30 cellular contexts compared by ENCODE assay signal in genomic region chr15:65106011-65106590, GRCh38. TPM values are rescaled to one million over a fixed set of nuclear protein-coding genes. Genes with fewer than 3 reads are reported as not detected.
"Had no signal": no experiment of that assay in that cellular context is flagged by ENCODE, and none has a peak within 500 bp of the region (broad histone marks: within the 10 kb centered on the region; RNA-seq: fewer than 3 reads in every experiment).

No MANE protein-coding gene starts in this region.

- ATAC-seq: activated naive CD8-positive, alpha-beta T cell treated with anti-CD3 and anti-CD28 coated beads, Interleukin-2, amount 50 U/mL, for 24 hours; gastroesophageal sphincter; left cardiac atrium; natural killer cell; right lobe of liver; stimulated activated naive CD8-positive, alpha-beta T cell treated with anti-CD3 and anti-CD28 coated beads, Interleukin-15, Interleukin-2, amounts not matched to agents 100 U/mL and 50 U/mL, for 24 hours had no signal

- H3K9me3 Mint-ChIP-seq: activated naive CD8-positive, alpha-beta T cell treated with anti-CD3 and anti-CD28 coated beads, Interleukin-2, amount 50 U/mL, for 24 hours; activated T-helper 1 cell treated with anti-CD3 and anti-CD28 coated beads, Interleukin-12 subunit alpha, Interleukin-12 subunit beta, Interleukin-2, Interleukin-4 antibody, amounts not matched to agents 30 ng/mL and 10 ng/mL and 1 ng/mL, durations not matched to agents 14 hours and 24 hours and 36 hours; dendritic cell treated with granulocyte-macrophage colony-stimulating factor and Interleukin-4, amounts not matched to agents 40 ng/mL and 50 ng/mL, for 4 days; natural killer cell had no signal

- H3K27me3 Mint-ChIP-seq: activated naive CD8-positive, alpha-beta T cell treated with anti-CD3 and anti-CD28 coated beads, Interleukin-2, amount 50 U/mL, for 24 hours; dendritic cell treated with granulocyte-macrophage colony-stimulating factor and Interleukin-4, amounts not matched to agents 40 ng/mL and 50 ng/mL, for 4 days had no signal

- H3K4me2 ChIP-seq: hepatocyte had no signal

- H2AFZ ChIP-seq: hepatocyte had no signal

- H3K4me3 ChIP-seq: gastroesophageal sphincter, hepatocyte, right lobe of liver, thoracic aorta had no signal

- H3K27ac Mint-ChIP-seq: activated naive CD8-positive, alpha-beta T cell treated with anti-CD3 and anti-CD28 coated beads, Interleukin-2, amount 50 U/mL, for 24 hours; activated T-helper 1 cell treated with anti-CD3 and anti-CD28 coated beads, Interleukin-12 subunit alpha, Interleukin-12 subunit beta, Interleukin-2, Interleukin-4 antibody, amounts not matched to agents 30 ng/mL and 10 ng/mL and 1 ng/mL, durations not matched to agents 14 hours and 24 hours and 36 hours; dendritic cell treated with granulocyte-macrophage colony-stimulating factor and Interleukin-4, amounts not matched to agents 40 ng/mL and 50 ng/mL, for 4 days; natural killer cell had no signal

- H3K27me3 ChIP-seq: gastroesophageal sphincter, hepatocyte, neutrophil, right lobe of liver had no signal

- H3K4me1 ChIP-seq: right lobe of liver had no signal

- H3K79me2 ChIP-seq: hepatocyte had no signal

- DNase-seq: activated CD4-positive, alpha-beta T cell treated with anti-CD3 and anti-CD28 coated beads for 4 hours; activated CD4-positive, alpha-beta T cell treated with anti-CD3 and anti-CD28 coated beads, Interleukin-2, amount 50 U/mL, for 4 hours; activated gamma-delta T cell; activated naive CD4-positive, alpha-beta T cell treated with anti-CD3 and anti-CD28 coated beads, Interleukin-2, amount 50 U/mL, for 16 hours; activated naive CD8-positive, alpha-beta T cell treated with anti-CD3 and anti-CD28 coated beads, Interleukin-2, amount 50 U/mL, for 24 hours; activated T-cell treated with anti-CD3 and anti-CD28 coated beads for 4 hours; amygdala; caudate nucleus; effector memory CD4-positive, alpha-beta T cell; erythroblast; left cardiac atrium; natural killer cell; right lobe of liver; stimulated activated CD4-positive, alpha-beta T cell treated with anti-CD3 and anti-CD28 coated beads, Interleukin-4, amount 100 ng/mL, for 1 hour; stimulated activated naive CD8-positive, alpha-beta T cell treated with anti-CD3 and anti-CD28 coated beads, Interleukin-15, Interleukin-2, amounts not matched to agents 100 U/mL and 50 U/mL, for 24 hours; T-helper 1 cell; trophoblast cell had no signal

- H3K9me3 ChIP-seq: gastroesophageal sphincter, neutrophil, right lobe of liver, thoracic aorta had no signal

- H3K4me3 Mint-ChIP-seq: activated naive CD8-positive, alpha-beta T cell treated with anti-CD3 and anti-CD28 coated beads, Interleukin-2, amount 50 U/mL, for 24 hours; activated T-helper 1 cell treated with anti-CD3 and anti-CD28 coated beads, Interleukin-12 subunit alpha, Interleukin-12 subunit beta, Interleukin-2, Interleukin-4 antibody, amounts not matched to agents 30 ng/mL and 10 ng/mL and 1 ng/mL, durations not matched to agents 14 hours and 24 hours and 36 hours; dendritic cell treated with granulocyte-macrophage colony-stimulating factor and Interleukin-4, amounts not matched to agents 40 ng/mL and 50 ng/mL, for 4 days; natural killer cell had no signal

- H3K36me3 Mint-ChIP-seq: natural killer cell had no signal

- H3K27ac ChIP-seq: gastroesophageal sphincter, hepatocyte, neutrophil, right lobe of liver, thoracic aorta, VCaP had no signal

RNA-seq across cellular contexts. Expression of gene KBTBD13, which starts 29.6 kb away (rescaled TPM):
- total RNA-seq: activated T-helper 1 cell treated with anti-CD3 and anti-CD28 coated beads, Interleukin-12 subunit alpha, Interleukin-12 subunit beta, Interleukin-2, Interleukin-4 antibody, amounts not matched to agents 30 ng/mL and 10 ng/mL and 1 ng/mL, durations not matched to agents 14 hours and 24 hours and 36 hours; fibroblast of lung; fibroblast of villous mesenchyme; gastroesophageal sphincter; hepatocyte; liver; natural killer cell; osteocyte; renal cortical epithelial cell; right lobe of liver had no signal

RNA-seq across cellular contexts. Expression of gene RASL12, which starts 38.3 kb away (rescaled TPM):
- total RNA-seq: activated T-helper 1 cell treated with anti-CD3 and anti-CD28 coated beads, Interleukin-12 subunit alpha, Interleukin-12 subunit beta, Interleukin-2, Interleukin-4 antibody, amounts not matched to agents 30 ng/mL and 10 ng/mL and 1 ng/mL, durations not matched to agents 14 hours and 24 hours and 36 hours; mononuclear cell; natural killer cell; renal cortical epithelial cell had no signal
